29 cellular contexts compared by ENCODE assay signal in genomic region chr10:101650841-101651240, GRCh38.
"Had no signal": no experiment of that assay in that cellular context is flagged by ENCODE, and none has a peak within 500 bp of the region (broad histone marks: within the 10 kb centered on the region; RNA-seq: fewer than 3 reads in every experiment).

No MANE protein-coding gene starts in this region.

- DNase-seq: activated B cell treated with CpG ODN at 0.5 μM for 24 hours; activated CD4-positive, alpha-beta memory T cell treated with anti-CD3 and anti-CD28 coated beads for 36 hours; activated CD4-positive, alpha-beta T cell treated with anti-CD3 and anti-CD28 coated beads, Interleukin-2, amount 10 ng/mL, durations not matched to agents 7 days and 5 days; activated CD8-positive, alpha-beta memory T cell treated with anti-CD3 and anti-CD28 coated beads for 24 hours; activated gamma-delta T cell; activated naive CD4-positive, alpha-beta T cell treated with anti-CD3 and anti-CD28 coated beads for 36 hours; activated T-cell treated with anti-CD3 and anti-CD28 coated beads for 4 hours; activated T-cell treated with anti-CD3 and anti-CD28 coated beads, Interleukin-2, amount 50 U/mL, for 48 hours; brain microvascular endothelial cell; MG63; MV-4-11; NCI-H1092 treated with DMSO at 0.1 percent for 48 hours; NCI-H1417 treated with DMSO at 0.1 percent for 48 hours; NCI-H1694; NCI-H2029; NCI-H345; NCI-H510A; NCI-H526 treated with DMSO at 0.1 percent for 48 hours; NCI-H82; Peyer's patch; SHP77; SW 1271; T-helper 9 cell had no signal

- H3K27me3 ChIP-seq: brain microvascular endothelial cell, cardiac muscle cell, MG63, Peyer's patch, SJSA1 had no signal

- H3K27ac ChIP-seq: brain microvascular endothelial cell, cardiac muscle cell, Peyer's patch, RWPE1, SJSA1 had no signal

- H3K27me3 Mint-ChIP-seq: activated B cell treated with CpG ODN at 0.5 μM for 24 hours; activated CD4-positive, alpha-beta memory T cell treated with anti-CD3 and anti-CD28 coated beads for 36 hours; activated CD4-positive, alpha-beta T cell treated with anti-CD3 and anti-CD28 coated beads, Interleukin-2, amount 10 ng/mL, durations not matched to agents 7 days and 5 days; activated naive CD8-positive, alpha-beta T cell; activated T-helper 17 cell treated with anti-CD3 and anti-CD28 coated beads, Interleukin-2, amount 50 U/mL, for 72 hours had no signal

- H3K36me3 ChIP-seq: brain microvascular endothelial cell, cardiac muscle cell, SJSA1 had no signal

- H3K4me1 Mint-ChIP-seq: activated B cell treated with CpG ODN at 0.5 μM for 24 hours; activated CD4-positive, alpha-beta T cell treated with anti-CD3 and anti-CD28 coated beads, Interleukin-2, amount 10 ng/mL, durations not matched to agents 7 days and 5 days; activated T-helper 17 cell treated with anti-CD3 and anti-CD28 coated beads, Interleukin-2, amount 50 U/mL, for 72 hours had no signal

- H3K4me3 ChIP-seq: cardiac muscle cell, MG63, Peyer's patch, SJSA1 had no signal

- H3K4me3 Mint-ChIP-seq: activated B cell treated with CpG ODN at 0.5 μM for 24 hours; activated CD4-positive, alpha-beta memory T cell treated with anti-CD3 and anti-CD28 coated beads for 36 hours; activated CD4-positive, alpha-beta T cell treated with anti-CD3 and anti-CD28 coated beads, Interleukin-2, amount 10 ng/mL, durations not matched to agents 7 days and 5 days; activated naive CD4-positive, alpha-beta T cell treated with anti-CD3 and anti-CD28 coated beads for 36 hours; activated naive CD8-positive, alpha-beta T cell; activated T-helper 17 cell treated with anti-CD3 and anti-CD28 coated beads, Interleukin-2, amount 50 U/mL, for 72 hours had no signal

- H3K27ac Mint-ChIP-seq: activated B cell treated with CpG ODN at 0.5 μM for 24 hours; activated CD4-positive, alpha-beta memory T cell treated with anti-CD3 and anti-CD28 coated beads for 36 hours; activated CD4-positive, alpha-beta T cell treated with anti-CD3 and anti-CD28 coated beads, Interleukin-2, amount 10 ng/mL, durations not matched to agents 7 days and 5 days; activated naive CD4-positive, alpha-beta T cell treated with anti-CD3 and anti-CD28 coated beads for 36 hours; activated naive CD8-positive, alpha-beta T cell had no signal

- ATAC-seq: activated T-helper 17 cell treated with anti-CD3 and anti-CD28 coated beads, Interleukin-2, amount 50 U/mL, for 72 hours; SK-N-SH treated with all-trans-retinoic acid at 6 μM for 48 hours had no signal

- H3K4me1 ChIP-seq: Peyer's patch, SJSA1 had no signal

- H3K9me3 Mint-ChIP-seq: activated B cell treated with CpG ODN at 0.5 μM for 24 hours; activated CD4-positive, alpha-beta memory T cell treated with anti-CD3 and anti-CD28 coated beads for 36 hours; activated CD4-positive, alpha-beta T cell treated with anti-CD3 and anti-CD28 coated beads, Interleukin-2, amount 10 ng/mL, durations not matched to agents 7 days and 5 days; activated naive CD4-positive, alpha-beta T cell treated with anti-CD3 and anti-CD28 coated beads for 36 hours; activated T-helper 17 cell treated with anti-CD3 and anti-CD28 coated beads, Interleukin-2, amount 50 U/mL, for 72 hours had no signal

- H3K9me3 ChIP-seq: MG63, Peyer's patch, SJSA1 had no signal
